Comparison of ENCODE assay signal across 8 cellular contexts in genomic region chr17:64961561-64962378, GRCh38. TPM values are rescaled to one million over a fixed set of nuclear protein-coding genes. Genes with fewer than 3 reads are reported as not detected.
A peak's percentile ranks its signal among the peaks of the same experiment; 100 is the strongest.
DNase-seq lines count a peak whose midpoint lies in the region; ATAC-seq and TF ChIP-seq lines count a peak whose summit lies in the region.
"Not testable (repeated sequence)": the region's sequence is repeated elsewhere in the genome, so short reads cannot be mapped to it uniquely, and the experiment has no call there.

No MANE protein-coding gene starts in this region.

- H3K9me2 ChIP-seq in PC-9 (ENCODE audit: insufficient read depth): not testable (repeated sequence)

- not testable (repeated sequence) for H3K79me2 ChIP-seq in PC-9 (ENCODE audit: low read depth)

- H3K36me3 Mint-ChIP-seq in mesothelial cell of epicardium; stimulated activated naive B cell treated with anti-CD40 and anti-IgM and Interleukin-4, amounts not matched to agents 10 μg/mL and 1 μg/mL and 100 μg/mL, for 72 hours: not testable (repeated sequence)

- H3K27ac ChIP-seq in PC-9: not testable (repeated sequence)

- H3K4me3 Mint-ChIP-seq in mesothelial cell of epicardium: peak overlapping the region; percentile 4
- peak overlapping the region in 1 of 2 donors; percentile 59 for H3K4me3 Mint-ChIP-seq in stimulated activated naive B cell treated with anti-CD40 and anti-IgM and Interleukin-4, amounts not matched to agents 10 μg/mL and 1 μg/mL and 100 μg/mL, for 72 hours

- H3K9me3 Mint-ChIP-seq in mesothelial cell of epicardium; stimulated activated naive B cell treated with anti-CD40 and anti-IgM and Interleukin-4, amounts not matched to agents 10 μg/mL and 1 μg/mL and 100 μg/mL, for 72 hours: not testable (repeated sequence)

- not testable (repeated sequence) for TF ChIP-seq POLR2A in erythroblast (IDR thresholded peaks at IDR 0.05; ENCODE audit: low read length)

- H3K36me3 ChIP-seq in PC-9 (ENCODE audit: low read depth): not testable (repeated sequence)

- H4K20me1 ChIP-seq in PC-9 (ENCODE audit: insufficient read depth): not testable (repeated sequence)

- intact Hi-C loops in PC-9 (cut with micrococcal nuclease; ENCODE audit: unreplicated experiment): loop anchor here (1.0 to 2.0 kb wide), 3 partner anchors 41 to 237 kb away; no protein-coding TSS in a partner anchor

- not testable (repeated sequence) for H2AFZ ChIP-seq in PC-9

- BruUV-seq in PC-9 (replicated peaks; lab: Mats Ljungman, UMichigan): not testable (repeated sequence)

- CTCF ChIA-PET in PC-9 (lab: Charles Lee): interaction anchor here (0.7 to 1.2 kb wide), 2 partner anchors 42 to 51 kb away, joined by 3 to 7 read pairs; partner anchors contain the start of gene LRRC37A3

- in situ Hi-C loops in Caki2 (cut with HindIII; ENCODE audit: low pct_unique_long_range_greater_than_20kb, low sequenced_read_pairs): not testable (repeated sequence)

- H3K27me3 ChIP-seq in PC-9 (ENCODE audit: insufficient read depth, low read depth): not testable (repeated sequence)

- H3K27ac Mint-ChIP-seq in mesothelial cell of epicardium; stimulated activated naive B cell treated with anti-CD40 and anti-IgM and Interleukin-4, amounts not matched to agents 10 μg/mL and 1 μg/mL and 100 μg/mL, for 72 hours: not testable (repeated sequence)

- H3K4me3 ChIP-seq in PC-9: not testable (repeated sequence)

- peaks cover 13% of the 10 kb centered on the region for H3K4me1 Mint-ChIP-seq in mesothelial cell of epicardium
- H3K4me1 Mint-ChIP-seq in stimulated activated naive B cell treated with anti-CD40 and anti-IgM and Interleukin-4, amounts not matched to agents 10 μg/mL and 1 μg/mL and 100 μg/mL, for 72 hours: peaks cover 16 to 26% of the 10 kb centered on the region in 2 donors

- not testable (repeated sequence) for H3K27me3 Mint-ChIP-seq in mesothelial cell of epicardium (ENCODE audit: low read depth); stimulated activated naive B cell treated with anti-CD40 and anti-IgM and Interleukin-4, amounts not matched to agents 10 μg/mL and 1 μg/mL and 100 μg/mL, for 72 hours

- H3K9me3 ChIP-seq in PC-9 (ENCODE audit: insufficient read depth, low read depth): not testable (repeated sequence)

- H3K4me2 ChIP-seq in PC-9: peak overlapping the region; percentile 34

- peak; percentile 34 for ATAC-seq in GM21619 (IDR thresholded peaks at IDR 0.05; ENCODE audit: unreplicated experiment)
- peak; percentile 24 to 38 for ATAC-seq in stimulated activated naive B cell treated with anti-CD40 and anti-IgM and Interleukin-4, amounts not matched to agents 10 μg/mL and 1 μg/mL and 100 μg/mL, for 72 hours (replicated peaks)

- POLR2A ChIA-PET in PC-9 (lab: Charles Lee; ENCODE audit: unreplicated experiment): interaction anchor here (0.6 kb wide), 1 partner anchor 39 kb away, joined by 3 read pairs; no protein-coding TSS in a partner anchor

- peak; percentile 73 for DNase-seq in Caki2 (ENCODE audit: low read depth)
- peak; percentile 78 for DNase-seq in MV-4-11 (lab: John Stamatoyannopoulos, UW)
- DNase-seq in PC-9: peak; percentile 67 to 68
- DNase-seq in activated T-cell treated with anti-CD3 and anti-CD28 coated beads for 24 hours (ENCODE audit: low read depth): peak; percentile 60
- peak; percentile 81 to 88 for DNase-seq in erythroblast (lab: John Stamatoyannopoulos, UW)
- DNase-seq in mesothelial cell of epicardium (ENCODE audit: low spot score in 2 of 2, unreplicated experiment in 2 of 2): not testable (repeated sequence)
- DNase-seq in stimulated activated naive B cell treated with anti-CD40 and anti-IgM and Interleukin-4, amounts not matched to agents 10 μg/mL and 1 μg/mL and 100 μg/mL, for 72 hours: peak; percentile 71

- H3F3A ChIP-seq in PC-9 (ENCODE audit: insufficient read depth, low read depth): peaks cover 20% of the 10 kb centered on the region

- H3K4me1 ChIP-seq in PC-9 (replicated peaks; ENCODE audit: insufficient read depth): peaks cover 31% of the 10 kb centered on the region

- peak; percentile 88 for TF ChIP-seq CTCF in PC-9 (conservative IDR thresholded peaks at IDR 0.05)
- peak; percentile 80 for TF ChIP-seq CTCF in mesothelial cell of epicardium (IDR thresholded peaks at IDR 0.05; ENCODE audit: unreplicated experiment)

RNA-seq across cellular contexts. Expression of gene LRRC37A3, which starts 42.5 kb away (rescaled TPM):
- total RNA-seq in Caki2 (2014; rRNA removed; shearing (Covaris generic); ENCODE audit: low replicate concordance): 9.6 and 13.9 TPM in 2 replicates
- total RNA-seq in PC-9 (2021) (9.8 and 13.7 TPM in 2 replicates), mesothelial cell of epicardium (31.5 to 34.7 TPM (median 34.7 TPM) in 3 replicates)
